In the genomic region with DNA sequence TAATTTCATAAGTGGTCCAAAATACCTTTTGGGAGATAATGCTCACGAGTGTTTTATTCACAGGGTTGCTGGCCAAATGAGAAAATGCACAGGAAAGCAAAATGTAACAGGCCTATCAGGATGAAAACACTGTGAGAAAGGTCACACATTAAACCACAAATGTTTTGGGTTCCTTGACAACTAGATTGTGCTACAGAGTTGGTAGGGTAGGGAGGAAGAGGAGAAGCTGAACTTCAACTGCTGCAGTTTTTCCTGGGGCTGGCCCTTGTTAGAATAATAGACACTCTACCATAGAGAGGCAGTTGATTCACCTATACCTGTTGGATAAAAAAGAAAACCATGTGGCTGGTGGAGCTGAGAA, we compare ENCODE assay signal across 1 cellular context.
A peak's percentile ranks its signal among the peaks of the same experiment; 100 is the strongest.
TF ChIP-seq lines count a peak whose summit lies in the region.

No MANE protein-coding gene starts in this region.

TF ChIP-seq in K562, 482 proteins besides CTCF, POLR2A, EP300 and RAD21 (continued from another document):
- TF ChIP-seq PATZ1 (CRISPR knock-in tag; IDR thresholded peaks at IDR 0.05; ENCODE audit: borderline replicate concordance) (no peak), POLR3A (IDR thresholded peaks at IDR 0.05; ENCODE audit: borderline replicate concordance, extremely low read depth, insufficient read depth, insufficient read length) (no peak), ZNF133 (CRISPR knock-in tag; IDR thresholded peaks at IDR 0.05) (no peak), RBFOX2 (IDR thresholded peaks at IDR 0.05; ENCODE audit: low read depth, low read length) (no peak), STAT5A (IDR thresholded peaks at IDR 0.05; ENCODE audit: borderline replicate concordance, low read length) (no peak), E2F3 (CRISPR knock-in tag; IDR thresholded peaks at IDR 0.05) (no peak), ZNF224 (CRISPR knock-in tag; IDR thresholded peaks at IDR 0.05) (no peak), FOXM1 (IDR thresholded peaks at IDR 0.05; ENCODE audit: low read depth) (no peak), FOXM1 (CRISPR knock-in tag; IDR thresholded peaks at IDR 0.05; ENCODE audit: low read depth) (no peak), CEBPZ (IDR thresholded peaks at IDR 0.05; ENCODE audit: borderline replicate concordance, low read depth, low read length) (no peak), TCFL5 (CRISPR knock-in tag; conservative IDR thresholded peaks at IDR 0.05) (no peak), KLF16 (IDR thresholded peaks at IDR 0.05) (no peak), CBFA2T3 (IDR thresholded peaks at IDR 0.05) (0 out of 2 replicates have a peak, but pooled peaks have one; percentile 20), ELF4 (CRISPR knock-in tag; IDR thresholded peaks at IDR 0.05) (no peak), KDM5B (IDR thresholded peaks at IDR 0.05; ENCODE audit: insufficient replicate concordance, low read depth, low read length) (no peak), ZNF316 (IDR thresholded peaks at IDR 0.05) (peak; percentile 40), SP2 (IDR thresholded peaks at IDR 0.05; ENCODE audit: extremely low read depth, low read depth, low read length, poor library complexity, severe bottlenecking) (no peak), IRF2 (CRISPR knock-in tag; IDR thresholded peaks at IDR 0.05) (no peak), RBM22 (IDR thresholded peaks at IDR 0.05; ENCODE audit: low read depth, low read length, poor library complexity, severe bottlenecking) (no peak), ZNF134 (CRISPR knock-in tag; conservative IDR thresholded peaks at IDR 0.05) (0 out of 2 replicates have a peak, but pooled peaks have one; percentile 45), KAT2B (IDR thresholded peaks at IDR 0.05; ENCODE audit: low read depth, low read length) (no peak), MEF2D (tag; conservative IDR thresholded peaks at IDR 0.05; ENCODE audit: low read depth) (no peak), MAFF (IDR thresholded peaks at IDR 0.05; ENCODE audit: low read length) (no peak), ZNF175 (CRISPR knock-in tag; IDR thresholded peaks at IDR 0.05; ENCODE audit: low read depth) (no peak), HMBOX1 (IDR thresholded peaks at IDR 0.05) (peak; percentile 63; the same call in 1 of the 2 replicates), ARID1B (IDR thresholded peaks at IDR 0.05) (0 out of 2 replicates have a peak, but pooled peaks have one; percentile 11), SMARCC2 (IDR thresholded peaks at IDR 0.05; ENCODE audit: low read depth) (no peak), CREM (IDR thresholded peaks at IDR 0.05; ENCODE audit: low read depth) (no peak), ESRRA (IDR thresholded peaks at IDR 0.05; ENCODE audit: borderline replicate concordance, low read depth) (0 out of 2 replicates have a peak, but pooled peaks have one; percentile 30), ZC3H11A (IDR thresholded peaks at IDR 0.05; ENCODE audit: low read depth, low read length) (no peak), BMI1 (IDR thresholded peaks at IDR 0.05; ENCODE audit: low read length) (no peak)
- TF ChIP-seq, protein P1, sequence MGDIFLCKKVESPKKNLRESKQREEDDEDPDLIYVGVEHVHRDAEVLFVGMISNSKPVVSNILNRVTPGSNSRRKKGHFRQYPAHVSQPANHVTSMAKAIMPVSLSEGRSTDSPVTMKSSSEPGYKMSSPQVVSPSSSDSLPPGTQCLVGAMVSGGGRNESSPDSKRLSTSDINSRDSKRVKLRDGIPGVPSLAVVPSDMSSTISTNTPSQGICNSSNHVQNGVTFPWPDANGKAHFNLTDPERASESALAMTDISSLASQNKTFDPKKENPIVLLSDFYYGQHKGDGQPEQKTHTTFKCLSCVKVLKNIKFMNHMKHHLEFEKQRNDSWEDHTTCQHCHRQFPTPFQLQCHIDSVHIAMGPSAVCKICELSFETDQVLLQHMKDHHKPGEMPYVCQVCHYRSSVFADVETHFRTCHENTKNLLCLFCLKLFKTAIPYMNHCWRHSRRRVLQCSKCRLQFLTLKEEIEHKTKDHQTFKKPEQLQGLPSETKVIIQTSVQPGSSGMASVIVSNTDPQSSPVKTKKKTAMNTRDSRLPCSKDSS (IDR thresholded peaks at IDR 0.05; ENCODE audit: low read depth, partially characterized antibody) = no peak
